Comparison of ENCODE assay signal across 1 cellular context in genomic region chr14:103186241-103186835, GRCh38.
TF ChIP-seq lines count a peak whose summit lies in the region.

No MANE protein-coding gene starts in this region.

TF ChIP-seq in SK-N-SH treated with all-trans-retinoic acid at 6 μM for 48 hours, 23 proteins besides CTCF, POLR2A, EP300 and RAD21 (continued from another document):
- TF ChIP-seq POU6F1 (CRISPR knock-in tag; IDR thresholded peaks at IDR 0.05; ENCODE audit: borderline replicate concordance, low read depth) (no peak), OSR1 (CRISPR knock-in tag; IDR thresholded peaks at IDR 0.05) (no peak), ZFP3 (CRISPR knock-in tag; IDR thresholded peaks at IDR 0.05) (no peak), ZNF565 (CRISPR knock-in tag; conservative IDR thresholded peaks at IDR 0.05; ENCODE audit: low read depth) (no peak), ISL1 (CRISPR knock-in tag; IDR thresholded peaks at IDR 0.05) (no peak), ZNF70 (CRISPR knock-in tag; IDR thresholded peaks at IDR 0.05) (no peak)
